In genomic region chr3:133758969-133759739, GRCh38 we compare ENCODE assay signal across 1 cellular context.
TF ChIP-seq lines count a peak whose summit lies in the region.

No MANE protein-coding gene starts in this region.

TF ChIP-seq in HepG2, 621 proteins besides CTCF, POLR2A, EP300 and RAD21 (continued from another document and continues in another):
- TF ChIP-seq BCLAF1 (IDR thresholded peaks at IDR 0.05) (no peak), SOX6 (IDR thresholded peaks at IDR 0.05) (no peak), SOX6 (CRISPR knock-in tag; IDR thresholded peaks at IDR 0.05) (no peak), SRSF4 (IDR thresholded peaks at IDR 0.05; ENCODE audit: low read depth, low read length, poor library complexity, severe bottlenecking) (no peak), NFATC3 (CRISPR knock-in tag; IDR thresholded peaks at IDR 0.05) (no peak), POLR2G (IDR thresholded peaks at IDR 0.05; ENCODE audit: low read depth, low read length) (peak; percentile 41), ZNF850 (CRISPR knock-in tag; conservative IDR thresholded peaks at IDR 0.05) (no peak), TMF1 (CRISPR knock-in tag; IDR thresholded peaks at IDR 0.05; ENCODE audit: low read depth) (peak; percentile 52; the same call in 1 of the 2 replicates), RBFOX2 (IDR thresholded peaks at IDR 0.05; ENCODE audit: low read depth, low read length) (peak; percentile 79), ELF1 (CRISPR knock-in tag; IDR thresholded peaks at IDR 0.05) (no peak), ZBTB21 (CRISPR knock-in tag; IDR thresholded peaks at IDR 0.05) (no peak), ZNF740 (CRISPR knock-in tag; IDR thresholded peaks at IDR 0.05) (no peak), SAFB2 (CRISPR knock-in tag; IDR thresholded peaks at IDR 0.05; ENCODE audit: borderline replicate concordance, low read depth) (no peak), MXD3 (CRISPR knock-in tag; IDR thresholded peaks at IDR 0.05) (no peak), ZNF275 (CRISPR knock-in tag; IDR thresholded peaks at IDR 0.05; ENCODE audit: borderline replicate concordance) (no peak), ZNF530 (CRISPR knock-in tag; IDR thresholded peaks at IDR 0.05; ENCODE audit: low read depth) (no peak), TEAD3 (CRISPR knock-in tag; optimal IDR thresholded peaks at IDR 0.05; ENCODE audit: borderline replicate concordance) (no peak), RORA (CRISPR knock-in tag; IDR thresholded peaks at IDR 0.05) (no peak), PRDM10 (CRISPR knock-in tag; IDR thresholded peaks at IDR 0.05; ENCODE audit: low read depth) (no peak), FLYWCH1 (CRISPR knock-in tag; IDR thresholded peaks at IDR 0.05) (no peak), ATF6 (CRISPR knock-in tag; conservative IDR thresholded peaks at IDR 0.05) (no peak), ZNF564 (CRISPR knock-in tag; IDR thresholded peaks at IDR 0.05) (no peak), KLF12 (CRISPR knock-in tag; IDR thresholded peaks at IDR 0.05; ENCODE audit: borderline replicate concordance) (no peak), MZF1 (CRISPR knock-in tag; IDR thresholded peaks at IDR 0.05; ENCODE audit: borderline replicate concordance) (no peak), SYNCRIP (IDR thresholded peaks at IDR 0.05; ENCODE audit: insufficient read depth, low read depth, low read length) (no peak), DMAP1 (CRISPR knock-in tag; IDR thresholded peaks at IDR 0.05) (no peak), ZNF33A (CRISPR knock-in tag; IDR thresholded peaks at IDR 0.05; ENCODE audit: borderline replicate concordance) (no peak), ZNF609 (CRISPR knock-in tag; IDR thresholded peaks at IDR 0.05; ENCODE audit: borderline replicate concordance) (no peak), PITX1 (CRISPR knock-in tag; IDR thresholded peaks at IDR 0.05) (0 out of 2 replicates have a peak, but pooled peaks have one; percentile 27), ERF (CRISPR knock-in tag; IDR thresholded peaks at IDR 0.05) (no peak), REPIN1 (CRISPR knock-in tag; IDR thresholded peaks at IDR 0.05; ENCODE audit: borderline replicate concordance, low read depth) (0 out of 2 replicates have a peak, but pooled peaks have one; percentile 24), PAF1 (CRISPR knock-in tag; IDR thresholded peaks at IDR 0.05) (peak; percentile 71; the same call in 1 of the 2 replicates), CERS6 (CRISPR knock-in tag; IDR thresholded peaks at IDR 0.05) (no peak), ZC3H4 (CRISPR knock-in tag; IDR thresholded peaks at IDR 0.05; ENCODE audit: borderline replicate concordance) (no peak), TBX3 (IDR thresholded peaks at IDR 0.05; ENCODE audit: borderline replicate concordance) (no peak), KDM3A (CRISPR knock-in tag; IDR thresholded peaks at IDR 0.05; ENCODE audit: low read depth) (no peak), ZNF382 (CRISPR knock-in tag; IDR thresholded peaks at IDR 0.05; ENCODE audit: borderline replicate concordance) (no peak), ZFP37 (CRISPR knock-in tag; IDR thresholded peaks at IDR 0.05; ENCODE audit: borderline replicate concordance) (no peak), ZNF782 (CRISPR knock-in tag; IDR thresholded peaks at IDR 0.05; ENCODE audit: borderline replicate concordance) (no peak), ELF4 (CRISPR knock-in tag; IDR thresholded peaks at IDR 0.05; ENCODE audit: borderline replicate concordance) (no peak), ZZZ3 (CRISPR knock-in tag; IDR thresholded peaks at IDR 0.05; ENCODE audit: borderline replicate concordance) (no peak), MYNN (CRISPR knock-in tag; IDR thresholded peaks at IDR 0.05; ENCODE audit: low read depth) (no peak), ZNF891 (CRISPR knock-in tag; IDR thresholded peaks at IDR 0.05) (no peak), ZBTB3 (CRISPR knock-in tag; IDR thresholded peaks at IDR 0.05; ENCODE audit: borderline replicate concordance, low read depth) (no peak), FOXO1 (CRISPR knock-in tag; IDR thresholded peaks at IDR 0.05) (no peak), PLRG1 (conservative IDR thresholded peaks at IDR 0.05) (no peak), ZNF574 (CRISPR knock-in tag; IDR thresholded peaks at IDR 0.05) (0 out of 2 replicates have a peak, but pooled peaks have one; percentile 11)
